Comparison of ENCODE assay signal across 8 cellular contexts in genomic region chr4:2262145-2262943, GRCh38. TPM values are rescaled to one million over a fixed set of nuclear protein-coding genes. Genes with fewer than 3 reads are reported as not detected.
DNase-seq lines count a peak whose midpoint lies in the region; ATAC-seq, FAIRE-seq and TF ChIP-seq lines count a peak whose summit lies in the region.

No MANE protein-coding gene starts in this region.

- ATAC-seq in GM18505 (IDR thresholded peaks at IDR 0.05; ENCODE audit: unreplicated experiment) (peak; percentile 85), HG02970 (IDR thresholded peaks at IDR 0.05; ENCODE audit: low FRiP score, unreplicated experiment) (peak; percentile 93), right cardiac atrium (peak; percentile 96), psoas muscle (peak; percentile 92 to 95 (median 93))

- no peaks in the 10 kb centered on the region for H3K9me3 Mint-ChIP-seq in T-helper 2 cell treated with Interferon-gamma antibody and Interleukin-4, amounts not matched to agents 5 μg/mL and 100 μg/mL, for 36 hours

- DNase-seq in NCI-H187 treated with DMSO at 0.1 percent for 48 hours (lab: John Stamatoyannopoulos, UW) (peak; percentile 92), ascending aorta (ENCODE audit: low spot score in 2 of 2) (peak; percentile 100), right cardiac atrium (peak; percentile 100), psoas muscle (peak; percentile 100), urothelium cell line (ENCODE audit: low spot score) (peak; percentile 95)
- DNase-seq in T-helper 2 cell treated with Interferon-gamma antibody and Interleukin-4, amounts not matched to agents 5 μg/mL and 100 μg/mL, for 36 hours (ENCODE audit: low spot score), result peak; percentile 99

- peak overlapping the region; percentile 87 to 96 for H3K27ac ChIP-seq in ascending aorta
- H3K27ac ChIP-seq in right cardiac atrium (ENCODE audit: low read length), result peak overlapping the region; percentile 93
- peak overlapping the region; percentile 97 for H3K27ac ChIP-seq in psoas muscle

- H3K27me3 Mint-ChIP-seq in T-helper 2 cell treated with Interferon-gamma antibody and Interleukin-4, amounts not matched to agents 5 μg/mL and 100 μg/mL, for 36 hours (ENCODE audit: low read depth), result no peaks in the 10 kb centered on the region

- peak overlapping the region; percentile 98 for H3K4me3 ChIP-seq in ascending aorta
- peak overlapping the region; percentile 91 for H3K4me3 ChIP-seq in right cardiac atrium (ENCODE audit: low read length)
- peak overlapping the region; percentile 99 for H3K4me3 ChIP-seq in psoas muscle

- intact Hi-C loops in ascending aorta (cut with DNase I) (loop anchor here (1.0 to 10.0 kb wide), 11 partner anchors 20 to 1925 kb away; partner anchors contain the start of genes ADD1, CFAP99, FAM53A and HAUS3), right cardiac atrium (cut with DNase I) (loop anchor here in 1 of 4 donors (5.0 kb wide), 1 partner anchor 140 kb away; no protein-coding TSS in a partner anchor), psoas muscle (cut with DNase I) (no loop called here)

- WGBS in right cardiac atrium, result under 1% methylated on average over 98 of the region's 98 CpGs
- 0 to 1% (median 0%) methylated on average over 67 to 98 of the region's 98 CpGs for WGBS in psoas muscle, 3 donors

- peak; percentile 65 for FAIRE-seq in urothelium cell line (lab: Jason Lieb, UNC)

- H3K36me3 ChIP-seq in ascending aorta (no peaks in the 10 kb centered on the region), psoas muscle (ENCODE audit: insufficient read depth in 1 of 2, low read depth in 1 of 2) (peaks cover 0 to 20% of the 10 kb centered on the region in 2 donors)

- H3K4me1 ChIP-seq in ascending aorta (peaks cover 38 to 56% of the 10 kb centered on the region in 2 donors), right cardiac atrium (ENCODE audit: control insufficient read depth, insufficient read depth, low read length) (peaks cover 16% of the 10 kb centered on the region), psoas muscle (peaks cover 60% of the 10 kb centered on the region)

- H3K4me3 Mint-ChIP-seq in T-helper 2 cell treated with Interferon-gamma antibody and Interleukin-4, amounts not matched to agents 5 μg/mL and 100 μg/mL, for 36 hours, result peak overlapping the region; percentile 67

- H3K9me3 ChIP-seq in ascending aorta (no peaks in the 10 kb centered on the region), right cardiac atrium (ENCODE audit: control insufficient read depth, low read length) (no peaks in the 10 kb centered on the region), psoas muscle (no peaks in the 10 kb centered on the region)

- peak overlapping the region; percentile 86 for H3K27ac Mint-ChIP-seq in T-helper 2 cell treated with Interferon-gamma antibody and Interleukin-4, amounts not matched to agents 5 μg/mL and 100 μg/mL, for 36 hours

- TF ChIP-seq CTCF in ascending aorta (IDR thresholded peaks at IDR 0.05), result no peak
- no peak for TF ChIP-seq CTCF in psoas muscle (IDR thresholded peaks at IDR 0.05)

- TF ChIP-seq POLR2A in GM18505 (IDR thresholded peaks at IDR 0.05; ENCODE audit: borderline replicate concordance, extremely low read depth, insufficient read depth, insufficient read length), result peak; percentile 93

- H3K27me3 ChIP-seq in ascending aorta (no peaks in the 10 kb centered on the region), right cardiac atrium (ENCODE audit: control insufficient read depth, insufficient read depth) (no peaks in the 10 kb centered on the region), psoas muscle (ENCODE audit: insufficient read depth in 3 of 3, low read length in 2 of 3) (no peaks in the 10 kb centered on the region)

- H3K4me1 Mint-ChIP-seq in T-helper 2 cell treated with Interferon-gamma antibody and Interleukin-4, amounts not matched to agents 5 μg/mL and 100 μg/mL, for 36 hours (ENCODE audit: low read depth), result no peaks in the 10 kb centered on the region

- H3K36me3 Mint-ChIP-seq in T-helper 2 cell treated with Interferon-gamma antibody and Interleukin-4, amounts not matched to agents 5 μg/mL and 100 μg/mL, for 36 hours (ENCODE audit: low read depth), result no peaks in the 10 kb centered on the region

RNA-seq across cellular contexts. Expression of gene MXD4, which starts 0.4 kb away (rescaled TPM):
- 83.2 TPM for total RNA-seq in ascending aorta
- total RNA-seq in right cardiac atrium, result 10 to 100 TPM; 27.2 to 35.8 (median 31.6) TPM
- 43.1 TPM for polyA plus RNA-seq in right cardiac atrium
- total RNA-seq in psoas muscle, result 10 to 100 TPM; 18.8 to 36.7 (median 35.3) TPM
- 10 to 100 TPM; 15.4 to 29.9 (median 23.3) TPM for polyA plus RNA-seq in psoas muscle

RNA-seq across cellular contexts. Expression of gene HAUS3, which starts 20.4 kb away (rescaled TPM):
- total RNA-seq in ascending aorta (9.0 TPM), right cardiac atrium (1 to 10 TPM; 6.1 to 8.9 (median 7.4) TPM), psoas muscle (1 to 10 TPM; 4.2 to 7.4 (median 5.1) TPM)
- polyA plus RNA-seq in right cardiac atrium (4.3 TPM), psoas muscle (10 to 100 TPM in 1 of 3 donors, 1 to 10 TPM in 2; 5.3 to 16.1 (median 5.8) TPM)

RNA-seq across cellular contexts. Expression of gene POLN, which starts 20.4 kb away (rescaled TPM):
- 0.21 TPM for total RNA-seq in ascending aorta
- 1 to 10 TPM; 3.5 to 5.9 (median 4.6) TPM for total RNA-seq in right cardiac atrium
- 1.5 TPM for polyA plus RNA-seq in right cardiac atrium
- 1 to 10 TPM in 3 of 4 donors, under 1 TPM in 1; 0.84 to 3.0 (median 1.8) TPM for total RNA-seq in psoas muscle
- under 1 TPM; 0.44 to 0.95 (median 0.80) TPM for polyA plus RNA-seq in psoas muscle

Comparison
In these comparisons a context has a peak if more than half of its experiments do, and no peak if none do; other contexts are left out.
1. Peak in every context shown above with its lines: DNase-seq, ATAC-seq, H3K4me3 ChIP-seq and H3K27ac ChIP-seq.